In genomic region chr4:174357321-174357720, GRCh38 we compare ENCODE assay signal across 21 cellular contexts.
"Had no signal": no experiment of that assay in that cellular context is flagged by ENCODE, and none has a peak within 500 bp of the region (broad histone marks: within the 10 kb centered on the region; RNA-seq: fewer than 3 reads in every experiment).

No MANE protein-coding gene starts in this region.

- H2AFZ ChIP-seq: parathyroid adenoma had no signal

- DNase-seq: effector memory CD4-positive, alpha-beta T cell; glutamatergic neuron; islet precursor cell; midbrain; nephron progenitor cell; retina; right lobe of liver; spleen; stimulated activated CD4-positive, alpha-beta T cell treated with anti-CD3 and anti-CD28 coated beads, Interleukin-15, amount 100 ng/mL, for 24 hours; stimulated activated CD4-positive, alpha-beta T cell treated with anti-CD3 and anti-CD28 coated beads, Interleukin-1b, Interleukin-23, amount 100 ng/mL, for 48 hours; stimulated activated CD4-positive, alpha-beta T cell treated with anti-CD3 and anti-CD28 coated beads, Interleukin-4, amount 100 ng/mL, for 24 hours; stimulated activated naive B cell treated with anti-CD40 and anti-IgM and Interleukin-4, amounts not matched to agents 10 μg/mL and 1 μg/mL and 100 μg/mL, for 72 hours; stimulated activated naive CD8-positive, alpha-beta T cell treated with anti-CD3 and anti-CD28 coated beads, Interleukin-15, amount 100 ng/mL, for 72 hours had no signal

- H3K4me3 ChIP-seq: esophagus muscularis mucosa, gastroesophageal sphincter, prostate gland, right lobe of liver, spleen, thoracic aorta had no signal

- H3K9me3 ChIP-seq: esophagus muscularis mucosa, gastroesophageal sphincter, prostate gland, right lobe of liver, spleen, thoracic aorta had no signal

- ATAC-seq: gastroesophageal sphincter; left lobe of liver; right lobe of liver; stimulated activated naive B cell treated with anti-CD40 and anti-IgM and Interleukin-4, amounts not matched to agents 10 μg/mL and 1 μg/mL and 100 μg/mL, for 72 hours; stimulated activated naive CD8-positive, alpha-beta T cell treated with anti-CD3 and anti-CD28 coated beads, Interleukin-15, amount 100 ng/mL, for 72 hours had no signal

- H3K4me1 ChIP-seq: esophagus muscularis mucosa, gastroesophageal sphincter, parathyroid adenoma, prostate gland, right lobe of liver, spleen had no signal

- H3K79me2 ChIP-seq: parathyroid adenoma had no signal

- H3K27me3 ChIP-seq: gastroesophageal sphincter, right lobe of liver, spleen had no signal

- H3K36me3 ChIP-seq: esophagus muscularis mucosa, gastroesophageal sphincter, prostate gland, right lobe of liver, spleen, thoracic aorta had no signal

- H3K9ac ChIP-seq: parathyroid adenoma had no signal

- FAIRE-seq: endometrium had no signal

- H3K27ac ChIP-seq: epithelial cell of prostate, esophagus muscularis mucosa, gastroesophageal sphincter, parathyroid adenoma, prostate gland, right lobe of liver, spleen, thoracic aorta had no signal
